In genomic region chr10:15660990-15661389, GRCh38 we compare ENCODE assay signal across 12 cellular contexts.
"Had no signal": no experiment of that assay in that cellular context is flagged by ENCODE, and none has a peak within 500 bp of the region (broad histone marks: within the 10 kb centered on the region; RNA-seq: fewer than 3 reads in every experiment).

No MANE protein-coding gene starts in this region.

- H3K4me3 ChIP-seq: ascending aorta, coronary artery, heart right ventricle, sigmoid colon, upper lobe of right lung had no signal

- DNase-seq: activated CD4-positive, alpha-beta T cell treated with anti-CD3 and anti-CD28 coated beads, Interleukin-2, amount 50 U/mL, for 4 hours; activated effector memory CD4-positive, alpha-beta T cell treated with anti-CD3 and anti-CD28 coated beads, Interleukin-2, amount 50 U/mL, for 16 hours; activated T-cell treated with anti-CD3 and anti-CD28 coated beads, Interleukin-2, amount 50 U/mL, for 72 hours; heart right ventricle; left cardiac atrium; naive thymus-derived CD8-positive, alpha-beta T cell; sigmoid colon; stimulated activated naive B cell treated with anti-CD40 and anti-IgM and Interleukin-4, amounts not matched to agents 10 μg/mL and 1 μg/mL and 100 μg/mL, for 72 hours; upper lobe of right lung; WERI-Rb-1 had no signal
